9 cellular contexts compared by ENCODE assay signal in the genomic region with DNA sequence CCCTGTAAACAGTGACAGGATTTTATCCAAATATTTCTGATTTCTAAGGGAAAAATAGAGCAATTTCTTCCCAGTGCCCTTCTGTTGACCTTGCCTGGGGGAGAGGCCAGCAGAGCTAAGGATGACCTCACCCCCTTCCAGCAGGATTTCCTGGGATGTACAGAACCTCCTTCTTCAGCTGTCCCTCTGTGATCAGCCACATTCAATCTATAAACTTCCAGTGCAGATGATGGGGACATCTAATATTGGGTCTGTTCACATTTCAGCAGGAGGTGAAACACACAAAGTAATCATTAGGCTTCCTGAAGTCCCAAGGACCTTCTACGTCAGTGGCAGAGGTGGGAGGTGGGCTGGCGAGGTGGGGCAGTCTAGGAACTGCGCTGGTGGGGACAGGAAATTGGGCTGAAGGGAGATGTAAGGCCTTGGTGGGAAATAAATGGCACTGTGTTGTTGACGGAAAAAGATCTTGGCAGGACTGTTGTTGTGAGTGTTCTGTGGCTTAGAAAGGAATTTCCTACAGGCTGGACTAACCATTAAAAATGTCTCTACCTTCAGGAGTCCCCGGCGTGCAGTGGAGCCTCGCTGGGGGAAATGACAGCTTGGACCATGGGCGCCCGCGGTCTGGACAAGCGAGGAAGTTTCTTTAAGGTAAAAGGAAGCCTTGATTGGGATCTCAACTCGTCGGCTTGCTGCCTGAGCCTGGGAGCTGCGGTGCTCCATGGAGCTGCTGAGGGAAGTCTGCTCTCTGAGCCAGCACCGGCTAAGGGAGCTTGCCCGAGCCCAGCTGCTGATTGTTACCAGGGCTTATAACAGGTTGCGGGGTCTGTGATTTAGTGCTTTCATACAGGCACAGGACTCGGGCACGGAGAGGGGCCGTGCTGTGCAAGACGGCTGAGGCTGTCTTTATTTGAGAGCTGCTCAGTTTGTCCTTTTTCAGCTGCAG.
DNase-seq lines count a peak whose midpoint lies in the region; ATAC-seq and TF ChIP-seq lines count a peak whose summit lies in the region.
"Had no signal": no experiment of that assay in that cellular context is flagged by ENCODE, and none has a peak within 500 bp of the region (broad histone marks: within the 10 kb centered on the region; RNA-seq: fewer than 3 reads in every experiment).

No MANE protein-coding gene starts in this region.

- H3K4me1 Mint-ChIP-seq in activated CD8-positive, alpha-beta T cell treated with anti-CD3 and anti-CD28 coated beads for 36 hours (ENCODE audit: low read depth): no peaks in the 10 kb centered on the region

- no CpG with 5 or more reads among the region's 21 CpGs for WGBS in trophoblast cell (ENCODE audit: extremely low coverage, insufficient coverage, insufficient read length)

- H3K36me3 ChIP-seq in SJSA1 (peaks cover 20% of the 10 kb centered on the region; the same call in 1 of the 2 replicates), trophoblast cell (ENCODE audit: control insufficient read depth in 1 of 2, insufficient read depth in 2 of 2, low read length in 2 of 2) (peaks cover 5 to 12% of the 10 kb centered on the region in 2 experiments)

- no peaks in the 10 kb centered on the region for H3K27me3 ChIP-seq in SJSA1 (replicated peaks)
- H3K27me3 ChIP-seq in trophoblast cell (ENCODE audit: insufficient read depth, low read length): no peaks in the 10 kb centered on the region

- in situ Hi-C loops in G401 (cut with HindIII; ENCODE audit: low sequenced_read_pairs): no loop called here

- ATAC-seq in activated CD8-positive, alpha-beta T cell treated with anti-CD3 and anti-CD28 coated beads for 36 hours: no peak
- ATAC-seq: GM12878 had no signal

- H2AK5ac ChIP-seq in trophoblast cell (ENCODE audit: low read length): peak overlapping the region; percentile 93

- H3K27ac ChIP-seq in SJSA1 (peak overlapping the region; percentile 91), trophoblast cell (ENCODE audit: low read depth, low read length) (peak overlapping the region; percentile 75)

- H4K8ac ChIP-seq in trophoblast cell (ENCODE audit: low read depth, low read length): peak overlapping the region; percentile 79

- peak overlapping the region; percentile 23 for H2AFZ ChIP-seq in trophoblast cell (ENCODE audit: insufficient read depth, low read length, poor library complexity)

- peaks cover 23% of the 10 kb centered on the region for H3K79me1 ChIP-seq in trophoblast cell (ENCODE audit: low read length)

- H3K27me3 Mint-ChIP-seq in activated CD8-positive, alpha-beta T cell treated with anti-CD3 and anti-CD28 coated beads for 36 hours: peaks cover 11% of the 10 kb centered on the region

- H3K14ac ChIP-seq in trophoblast cell (ENCODE audit: low read length): peak overlapping the region; percentile 83

- H3K9me3 ChIP-seq in SJSA1 (replicated peaks) (no peaks in the 10 kb centered on the region), trophoblast cell (ENCODE audit: insufficient read depth, low read depth, low read length) (peaks cover 2% of the 10 kb centered on the region)

- H3K36me3 Mint-ChIP-seq in activated CD8-positive, alpha-beta T cell treated with anti-CD3 and anti-CD28 coated beads for 36 hours (ENCODE audit: low read depth): no peaks in the 10 kb centered on the region

- peaks cover 3% of the 10 kb centered on the region for H3K79me2 ChIP-seq in trophoblast cell (ENCODE audit: control insufficient read depth, insufficient read depth, low read length, poor library complexity)

- peak overlapping the region; percentile 79 for H3K18ac ChIP-seq in trophoblast cell (ENCODE audit: low read length)

- H3K9ac ChIP-seq in trophoblast cell (ENCODE audit: low read length): no peak overlapping the region

- peaks cover 58% of the 10 kb centered on the region for H3K4me1 ChIP-seq in SJSA1 (replicated peaks)
- H3K4me1 ChIP-seq in trophoblast cell (ENCODE audit: control insufficient read depth in 1 of 2, insufficient read depth in 2 of 2, low read length in 2 of 2): peaks cover 30 to 35% of the 10 kb centered on the region in 2 experiments

- peak overlapping the region; percentile 94 for H2BK12ac ChIP-seq in trophoblast cell (ENCODE audit: low read length)

- intact Hi-C loops in activated CD8-positive, alpha-beta T cell treated with anti-CD3 and anti-CD28 coated beads for 36 hours (cut with micrococcal nuclease): no loop called here

- peak overlapping the region; percentile 78 for H2BK5ac ChIP-seq in trophoblast cell (ENCODE audit: low read depth, low read length, poor library complexity)

- TF ChIP-seq CTCF in activated CD8-positive, alpha-beta T cell treated with anti-CD3 and anti-CD28 coated beads for 36 hours (IDR thresholded peaks at IDR 0.05): no peak

- H4K12ac ChIP-seq in trophoblast cell (ENCODE audit: low read depth, low read length): peak overlapping the region; percentile 35

- H3K4ac ChIP-seq in trophoblast cell (ENCODE audit: low read depth, low read length): peak overlapping the region; percentile 30

- CTCF ChIA-PET in activated CD8-positive, alpha-beta T cell treated with anti-CD3 and anti-CD28 coated beads for 36 hours (lab: Charles Lee): no interaction called here

- no peak overlapping the region for H3K4me3 Mint-ChIP-seq in activated CD8-positive, alpha-beta T cell treated with anti-CD3 and anti-CD28 coated beads for 36 hours

- peak overlapping the region; percentile 10 for H3K4me2 ChIP-seq in trophoblast cell (ENCODE audit: low read length)

- no peak overlapping the region for H3K23ac ChIP-seq in trophoblast cell (ENCODE audit: low read length)

- POLR2A ChIA-PET in activated CD8-positive, alpha-beta T cell treated with anti-CD3 and anti-CD28 coated beads for 36 hours (lab: Charles Lee): no interaction called here

- DNase-seq in C1 segment of cervical spinal cord (lab: John Stamatoyannopoulos, UW) (peak in 11 of 14 donors; percentile 22 to 85 (median 48)), SJSA1 (ENCODE audit: low read depth in 1 of 2, low spot score in 2 of 2) (peak; percentile 58 to 71), globus pallidus (ENCODE audit: low spot score) (peak; percentile 64), trophoblast cell (no peak), NCI-H2081 treated with DMSO at 0.1 percent for 48 hours (lab: John Stamatoyannopoulos, UW) (no peak), G401 (ENCODE audit: low spot score) (no peak)
- DNase-seq in activated CD8-positive, alpha-beta T cell treated with anti-CD3 and anti-CD28 coated beads for 36 hours: no peak
- no peak for DNase-seq in activated effector memory CD4-positive, alpha-beta T cell treated with Interleukin-2 at 50 U/mL for 16 hours

- peak overlapping the region; percentile 79 for H2BK120ac ChIP-seq in trophoblast cell (ENCODE audit: insufficient read depth, low read length, poor library complexity)

- H3K9me3 Mint-ChIP-seq in activated CD8-positive, alpha-beta T cell treated with anti-CD3 and anti-CD28 coated beads for 36 hours: no peaks in the 10 kb centered on the region

- H3K27ac Mint-ChIP-seq in activated CD8-positive, alpha-beta T cell treated with anti-CD3 and anti-CD28 coated beads for 36 hours: no peak overlapping the region

- H4K91ac ChIP-seq in trophoblast cell (ENCODE audit: low read depth, low read length): peak overlapping the region; percentile 84

- peak overlapping the region; percentile 23 for H3K4me3 ChIP-seq in SJSA1
- no peak overlapping the region for H3K4me3 ChIP-seq in trophoblast cell (ENCODE audit: low read depth, low read length)
- H3K4me3 ChIP-seq: GM12878 had no signal

Comparison
In these comparisons a context has a peak if more than half of its experiments do, and no peak if none do; other contexts are left out.
1. DNase-seq: peak in C1 segment of cervical spinal cord (11 of 14), SJSA1 (2 of 2) and globus pallidus (single experiment); none in trophoblast cell (0 of 2), activated CD8-positive, alpha-beta T cell treated with anti-CD3 and anti-CD28 coated beads for 36 hours (single experiment), activated effector memory CD4-positive, alpha-beta T cell treated with Interleukin-2 at 50 U/mL for 16 hours (single experiment), NCI-H2081 treated with DMSO at 0.1 percent for 48 hours (single experiment) and G401 (single experiment).